In the genomic region with DNA sequence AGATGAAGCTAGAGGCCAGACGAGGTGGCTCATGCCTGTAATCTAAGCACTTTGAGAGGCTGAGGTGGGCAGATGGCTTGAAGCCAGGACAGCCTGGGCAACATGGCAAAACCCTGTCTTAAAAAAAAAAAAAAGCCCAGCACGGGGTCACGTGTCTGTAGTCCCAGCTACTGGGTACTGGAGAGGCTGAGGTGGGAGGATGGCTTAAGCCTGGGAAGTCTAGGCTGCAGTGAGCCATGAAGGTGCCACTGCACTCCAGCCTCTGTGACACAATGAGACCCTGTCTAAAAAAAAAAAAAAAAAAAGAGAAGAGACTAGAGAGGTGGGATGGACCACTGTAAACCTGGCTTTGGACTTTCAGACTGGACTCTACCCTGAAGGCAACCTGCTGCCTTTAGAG, we compare ENCODE assay signal across 22 cellular contexts. TPM values are rescaled to one million over a fixed set of nuclear protein-coding genes. Genes with fewer than 3 reads are reported as not detected.
A peak's percentile ranks its signal among the peaks of the same experiment; 100 is the strongest.
DNase-seq lines count a peak whose midpoint lies in the region; ATAC-seq, FAIRE-seq and TF ChIP-seq lines count a peak whose summit lies in the region.
"Had no signal": no experiment of that assay in that cellular context is flagged by ENCODE, and none has a peak within 500 bp of the region (broad histone marks: within the 10 kb centered on the region; RNA-seq: fewer than 3 reads in every experiment).

No MANE protein-coding gene starts in this region.

- peak; percentile 23 for FAIRE-seq in GM12878 (lab: Jason Lieb, UNC)
- FAIRE-seq: G401.6, GM12892, GM18507, H54, HTR-8/SVneo had no signal

- H4K20me1 ChIP-seq in GM12878 (ENCODE audit: control insufficient read depth, insufficient read depth) = no peaks in the 10 kb centered on the region
- H4K20me1 ChIP-seq: BLaER1 treated with 17β-estradiol and CSF1 and Interleukin-3, amounts not matched to agents 10 nM and 100 nM had no signal

- H3K36me3 Mint-ChIP-seq in effector memory CD8-positive, alpha-beta T cell (ENCODE audit: insufficient read depth) = no peaks in the 10 kb centered on the region
- H3K36me3 Mint-ChIP-seq: CD8-positive, alpha-beta T cell; IgD-negative memory B cell had no signal

- H3K79me2 ChIP-seq in GM12878 (ENCODE audit: control insufficient read depth, insufficient read depth, low read length) = no peaks in the 10 kb centered on the region

- H3K4me2 ChIP-seq in GM12878 (ENCODE audit: control insufficient read depth, insufficient read depth) = no peak overlapping the region
- H3K4me2 ChIP-seq: BLaER1 treated with 17β-estradiol and CSF1 and Interleukin-3, amounts not matched to agents 10 nM and 100 nM; GM23338 had no signal

- peak; percentile 30 for DNase-seq in activated CD8-positive, alpha-beta memory T cell treated with anti-CD3 and anti-CD28 coated beads for 24 hours
- DNase-seq in activated CD8-positive, alpha-beta memory T cell treated with anti-CD3 and anti-CD28 coated beads, Interleukin-2, amount 50 U/mL, for 4 hours = no peak
- peak; percentile 32 for DNase-seq in NCI-H2029 (lab: John Stamatoyannopoulos, UW)
- peak; percentile 26 for DNase-seq in NCI-H524 treated with DMSO at 0.1 percent for 48 hours (lab: John Stamatoyannopoulos, UW)
- DNase-seq in GM12878 (ENCODE audit: low read depth, low spot score) = no peak
- DNase-seq in stimulated activated naive CD8-positive, alpha-beta T cell treated with anti-CD3 and anti-CD28 coated beads, Interleukin-15, amount 100 ng/mL, for 72 hours = no peak
- no peak for DNase-seq in effector memory CD8-positive, alpha-beta T cell
- DNase-seq: Calu3; CD8-positive, alpha-beta T cell; DMS53; DND-41; HFFc6 had no signal

- H2AFZ ChIP-seq in GM12878 (ENCODE audit: control insufficient read depth, low read depth, low read length) = no peak overlapping the region
- H2AFZ ChIP-seq: GM23338 had no signal

- no peak overlapping the region for H3K9ac ChIP-seq in GM12878 (ENCODE audit: control insufficient read depth, insufficient read depth, low read length)
- H3K9ac ChIP-seq: BLaER1 treated with 17β-estradiol and CSF1 and Interleukin-3, amounts not matched to agents 10 nM and 100 nM had no signal

- no peak overlapping the region for H3K4me3 Mint-ChIP-seq in stimulated activated naive CD8-positive, alpha-beta T cell treated with anti-CD3 and anti-CD28 coated beads, Interleukin-15, amount 100 ng/mL, for 72 hours
- H3K4me3 Mint-ChIP-seq in effector memory CD8-positive, alpha-beta T cell = no peak overlapping the region
- H3K4me3 Mint-ChIP-seq: B cell; CD8-positive, alpha-beta T cell; GM23338; HFFc6; IgD-negative memory B cell had no signal

- TF ChIP-seq EP300 in GM12878 (IDR thresholded peaks at IDR 0.05; ENCODE audit: borderline replicate concordance in 1 of 2, control insufficient read depth in 1 of 2, low read depth in 2 of 2, low read length in 2 of 2) = no peak

- TF ChIP-seq RAD21 in GM12878 (IDR thresholded peaks at IDR 0.05; ENCODE audit: insufficient read depth, low read depth, low read length) = no peak

- H3K9me3 ChIP-seq in GM12878 (replicated peaks; ENCODE audit: control insufficient read depth, insufficient read depth, low read length) = no peaks in the 10 kb centered on the region
- H3K9me3 ChIP-seq: BLaER1 treated with 17β-estradiol and CSF1 and Interleukin-3, amounts not matched to agents 10 nM and 100 nM had no signal

- H3K27ac ChIP-seq in GM12878 (ENCODE audit: control insufficient read depth, insufficient read depth) = no peak overlapping the region
- H3K27ac ChIP-seq: BLaER1 treated with 17β-estradiol and CSF1 and Interleukin-3, amounts not matched to agents 10 nM and 100 nM had no signal

- in situ Hi-C loops in GM12878 (cut with MboI) = no loop called here

- no peak overlapping the region for H3K27ac Mint-ChIP-seq in stimulated activated naive CD8-positive, alpha-beta T cell treated with anti-CD3 and anti-CD28 coated beads, Interleukin-15, amount 100 ng/mL, for 72 hours
- H3K27ac Mint-ChIP-seq in effector memory CD8-positive, alpha-beta T cell = no peak overlapping the region
- H3K27ac Mint-ChIP-seq: B cell; CD8-positive, alpha-beta T cell; GM23338; HFFc6; IgD-negative memory B cell had no signal

- H3K9me3 Mint-ChIP-seq in stimulated activated naive CD8-positive, alpha-beta T cell treated with anti-CD3 and anti-CD28 coated beads, Interleukin-15, amount 100 ng/mL, for 72 hours = no peaks in the 10 kb centered on the region
- H3K9me3 Mint-ChIP-seq in effector memory CD8-positive, alpha-beta T cell = no peaks in the 10 kb centered on the region
- H3K9me3 Mint-ChIP-seq: CD8-positive, alpha-beta T cell; GM23338; HFFc6; IgD-negative memory B cell had no signal

- intact Hi-C loops in GM12878 (cut with micrococcal nuclease; ENCODE audit: unreplicated experiment) = no loop called here

- RAD21 ChIA-PET in GM12878 (lab: Charles Lee; ENCODE audit: unreplicated experiment) = interaction anchor here (5.9 kb wide), 1 partner anchor 9 kb away, joined by 33 read pairs; the partner anchor contains the start of gene LRBA

- POLR2A ChIA-PET in GM12878 (lab: Charles Lee) = interaction anchor here (0.5 to 2.0 kb wide), 3 partner anchors 11 to 56 kb away, joined by 3 to 4 read pairs (median 3); partner anchors contain the start of gene LRBA

- BruUV-seq in GM12878 (replicated peaks; lab: Mats Ljungman, UMichigan) = no TSS peak

- H3K36me3 ChIP-seq in GM12878 (ENCODE audit: control insufficient read depth in 2 of 2, insufficient read depth in 2 of 2, low read length in 1 of 2) = no peaks in the 10 kb centered on the region
- H3K36me3 ChIP-seq: BLaER1 treated with 17β-estradiol and CSF1 and Interleukin-3, amounts not matched to agents 10 nM and 100 nM had no signal

- no peak overlapping the region for H3K4me3 ChIP-seq in GM12878
- H3K4me3 ChIP-seq: BLaER1 treated with 17β-estradiol and CSF1 and Interleukin-3, amounts not matched to agents 10 nM and 100 nM; GM23338 had no signal

- 52% methylated on average over 3 of the region's 3 CpGs for WGBS in GM12878 (ENCODE audit: insufficient coverage, insufficient replicate concordance, low lambda C conversion rate, missing lambda C conversion rate)

- peaks cover 5% of the 10 kb centered on the region for H3K4me1 ChIP-seq in GM12878 (ENCODE audit: control insufficient read depth, insufficient read depth, low read length)
- H3K4me1 ChIP-seq: BLaER1 treated with 17β-estradiol and CSF1 and Interleukin-3, amounts not matched to agents 10 nM and 100 nM had no signal

- TF ChIP-seq POLR2A in GM12878 (IDR thresholded peaks at IDR 0.05; ENCODE audit: low read depth, low read length) = no peak

- H3K27me3 Mint-ChIP-seq in stimulated activated naive CD8-positive, alpha-beta T cell treated with anti-CD3 and anti-CD28 coated beads, Interleukin-15, amount 100 ng/mL, for 72 hours = peaks cover 8% of the 10 kb centered on the region
- H3K27me3 Mint-ChIP-seq in effector memory CD8-positive, alpha-beta T cell = peaks cover 23 to 33% of the 10 kb centered on the region in 2 donors

- no peaks in the 10 kb centered on the region for H3K27me3 ChIP-seq in GM12878 (replicated peaks in 1 of 2; ENCODE audit: control insufficient read depth in 2 of 2, insufficient read depth in 2 of 2, low read length in 1 of 2)
- H3K27me3 ChIP-seq: BLaER1 treated with 17β-estradiol and CSF1 and Interleukin-3, amounts not matched to agents 10 nM and 100 nM had no signal

- CTCF ChIA-PET in GM12878 (lab: Yijun Ruan, JAX) = interaction anchor here (1.0 to 1.2 kb wide), 2 partner anchors 12 to 63 kb away, joined by 3 read pairs; no protein-coding TSS in a partner anchor

- TF ChIP-seq CTCF in GM12878 (IDR thresholded peaks at IDR 0.05 in 2 of 3, conservative IDR thresholded peaks at IDR 0.05 in 1 of 3; ENCODE audit: control insufficient read depth in 2 of 3, extremely low read depth in 1 of 3, insufficient read depth in 1 of 3, low read depth in 3 of 3, low read length in 3 of 3) = no peak

- SMC1A ChIA-PET in GM12878 (lab: Charles Lee; ENCODE audit: uncharacterized antibody, unreplicated experiment) = no interaction called here

- ATAC-seq in GM12878 = no peak
- ATAC-seq in stimulated activated naive CD8-positive, alpha-beta T cell treated with anti-CD3 and anti-CD28 coated beads, Interleukin-15, amount 100 ng/mL, for 72 hours = no peak
- ATAC-seq in effector memory CD8-positive, alpha-beta T cell (replicated peaks) = no peak
- ATAC-seq: CD8-positive, alpha-beta T cell; GM23338; HCT116 had no signal

- H3K4me1 Mint-ChIP-seq in stimulated activated naive CD8-positive, alpha-beta T cell treated with anti-CD3 and anti-CD28 coated beads, Interleukin-15, amount 100 ng/mL, for 72 hours = peaks cover 13% of the 10 kb centered on the region
- peaks cover 2 to 5% of the 10 kb centered on the region in 2 donors for H3K4me1 Mint-ChIP-seq in effector memory CD8-positive, alpha-beta T cell (ENCODE audit: low read depth in 2 of 2)
- H3K4me1 Mint-ChIP-seq: B cell, GM23338 had no signal

TF ChIP-seq in GM12878, 131 proteins besides CTCF, POLR2A, EP300 and RAD21 (continues in another document):
- TF ChIP-seq, protein P1, sequence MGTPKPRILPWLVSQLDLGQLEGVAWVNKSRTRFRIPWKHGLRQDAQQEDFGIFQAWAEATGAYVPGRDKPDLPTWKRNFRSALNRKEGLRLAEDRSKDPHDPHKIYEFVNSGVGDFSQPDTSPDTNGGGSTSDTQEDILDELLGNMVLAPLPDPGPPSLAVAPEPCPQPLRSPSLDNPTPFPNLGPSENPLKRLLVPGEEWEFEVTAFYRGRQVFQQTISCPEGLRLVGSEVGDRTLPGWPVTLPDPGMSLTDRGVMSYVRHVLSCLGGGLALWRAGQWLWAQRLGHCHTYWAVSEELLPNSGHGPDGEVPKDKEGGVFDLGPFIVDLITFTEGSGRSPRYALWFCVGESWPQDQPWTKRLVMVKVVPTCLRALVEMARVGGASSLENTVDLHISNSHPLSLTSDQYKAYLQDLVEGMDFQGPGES (IDR thresholded peaks at IDR 0.05) = no peak
- TF ChIP-seq BRCA1 (IDR thresholded peaks at IDR 0.05; ENCODE audit: low read depth, low read length) (no peak), STAT3 (IDR thresholded peaks at IDR 0.05; ENCODE audit: low read depth, low read length) (no peak)

RNA-seq across cellular contexts. Expression of gene LRBA, which starts 10.7 kb away (rescaled TPM):
- total RNA-seq in GM12878 (2013; cell fraction: nucleolus; rRNA removed) = 574 and 578 TPM in 2 replicates
- 75.5 and 89.8 TPM in 2 replicates for total RNA-seq in GM12878 (2014; rRNA removed)
- 93.4 and 101 TPM in 2 replicates for total RNA-seq in GM12878 (2014; rRNA removed; fragmentation: Illumina TruSeq; extraction: Trizol)
- 70.6 and 72.7 TPM in 2 replicates for total RNA-seq in GM12878 (2021)
- polyA plus RNA-seq in GM12878 (2011; ENCODE audit: low read depth) = 40.5 TPM
- polyA plus RNA-seq in GM12878 (2011; rRNA removed) = 74.6 and 82.6 TPM in 2 replicates
- 71.9 and 79.6 TPM in 2 replicates for polyA plus RNA-seq in GM12878 (2011; cell fraction: cytosol; rRNA removed)
- 58.5 and 60.2 TPM in 2 replicates for polyA plus RNA-seq in GM12878 (2011; cell fraction: nucleus; rRNA removed)
- polyA plus RNA-seq in GM12878 (2012) = 39.6 and 45.7 TPM in 2 replicates
- 74.4 and 98.9 TPM in 2 replicates for polyA plus RNA-seq in GM12878 (2014; fragmentation: Illumina TruSeq; extraction: Trizol)
- 10 to 100 TPM; 20.3 to 22.0 TPM for polyA plus RNA-seq in GM12878 (2014; fragmentation: Nextera tagmentation; extraction: Ambion mirVana)
- 37.1 and 39.4 TPM in 2 replicates for polyA plus RNA-seq in GM12878 (2014; rRNA removed)
- 10 to 100 TPM; 24.8 to 29.4 TPM for polyA plus RNA-seq in GM12878 (2016; fragmentation: Nextera tagmentation; extraction: Ambion mirVana)
- polyA minus RNA-seq in GM12878 (2011; rRNA and poly(A)+ RNA removed) = 433 TPM in 2 replicates
- 91.3 and 96.2 TPM in 2 replicates for polyA minus RNA-seq in GM12878 (2011; cell fraction: cytosol; rRNA and poly(A)+ RNA removed)
- 384 and 542 TPM in 2 replicates for polyA minus RNA-seq in GM12878 (2011; cell fraction: nucleus; rRNA and poly(A)+ RNA removed)

Comparison
In these comparisons a context has a peak if more than half of its experiments do, and no peak if none do; other contexts are left out.
1. DNase-seq: peak in activated CD8-positive, alpha-beta memory T cell treated with anti-CD3 and anti-CD28 coated beads for 24 hours (single experiment), NCI-H2029 (single experiment) and NCI-H524 treated with DMSO at 0.1 percent for 48 hours (single experiment); none in activated CD8-positive, alpha-beta memory T cell treated with anti-CD3 and anti-CD28 coated beads, Interleukin-2, amount 50 U/mL, for 4 hours (single experiment), GM12878 (single experiment), stimulated activated naive CD8-positive, alpha-beta T cell treated with anti-CD3 and anti-CD28 coated beads, Interleukin-15, amount 100 ng/mL, for 72 hours (0 of 2) and effector memory CD8-positive, alpha-beta T cell (0 of 3).